ENCODE assay signal across 15 cellular contexts in genomic region chr16:9625122-9625521, GRCh38.
A peak's percentile ranks its signal among the peaks of the same experiment; 100 is the strongest.
DNase-seq lines count a peak whose midpoint lies in the region; TF ChIP-seq lines count a peak whose summit lies in the region.
"Had no signal": no experiment of that assay in that cellular context is flagged by ENCODE, and none has a peak within 500 bp of the region (broad histone marks: within the 10 kb centered on the region; RNA-seq: fewer than 3 reads in every experiment).

No MANE protein-coding gene starts in this region.

- intact Hi-C loops in breast epithelium (cut with DNase I; ENCODE audit: low total_unique reads), result loop anchor here (5.0 kb wide), 1 partner anchor 1148 kb away; no protein-coding TSS in a partner anchor

- DNase-seq in DMS79 (lab: John Stamatoyannopoulos, UW) (peak; percentile 4), DMS79 treated with DMSO at 0.1 percent for 48 hours (lab: John Stamatoyannopoulos, UW) (no peak), NCI-H2029 treated with DMSO at 0.1 percent for 48 hours (lab: John Stamatoyannopoulos, UW) (peak; percentile 35), left kidney (ENCODE audit: low read depth, low spot score) (peak; percentile 74), AG08395 (ENCODE audit: low spot score) (no peak), breast epithelium (ENCODE audit: low spot score in 2 of 2) (no peak), T-helper 2 cell (no peak)
- DNase-seq: 8988T; CD8-positive, alpha-beta T cell; DMS 273 treated with DMSO at 0.1 percent for 48 hours; DND-41; EL; H9 had no signal

- no peaks in the 10 kb centered on the region for H3K36me3 ChIP-seq in breast epithelium
- H3K36me3 ChIP-seq: BLaER1 treated with 17β-estradiol and CSF1 and Interleukin-3, amounts not matched to agents 10 nM and 100 nM had no signal

- no peaks in the 10 kb centered on the region for H3K4me1 ChIP-seq in breast epithelium
- H3K4me1 ChIP-seq: BLaER1 treated with 17β-estradiol and CSF1 and Interleukin-3, amounts not matched to agents 10 nM and 100 nM had no signal

- no peak overlapping the region for H3K27ac ChIP-seq in breast epithelium
- H3K27ac ChIP-seq: BLaER1 treated with 17β-estradiol and CSF1 and Interleukin-3, amounts not matched to agents 10 nM and 100 nM had no signal

- TF ChIP-seq CTCF in breast epithelium (IDR thresholded peaks at IDR 0.05), result no peak

- H3K4me3 ChIP-seq in breast epithelium, result no peak overlapping the region
- H3K4me3 ChIP-seq: BLaER1 treated with 17β-estradiol and CSF1 and Interleukin-3, amounts not matched to agents 10 nM and 100 nM; GM12878 had no signal

- peaks cover 0 to 5% of the 10 kb centered on the region in 2 donors for H3K9me3 ChIP-seq in breast epithelium
- H3K9me3 ChIP-seq: BLaER1 treated with 17β-estradiol and CSF1 and Interleukin-3, amounts not matched to agents 10 nM and 100 nM had no signal

- H3K27me3 ChIP-seq in breast epithelium, result no peaks in the 10 kb centered on the region
- H3K27me3 ChIP-seq: BLaER1 treated with 17β-estradiol and CSF1 and Interleukin-3, amounts not matched to agents 10 nM and 100 nM had no signal

- TF ChIP-seq POLR2A in breast epithelium (IDR thresholded peaks at IDR 0.05), result no peak

Comparison
In these comparisons a context has a peak if more than half of its experiments do, and no peak if none do; other contexts are left out.
1. DNase-seq: peak in DMS79 (single experiment), NCI-H2029 treated with DMSO at 0.1 percent for 48 hours (single experiment) and left kidney (single experiment); none in DMS79 treated with DMSO at 0.1 percent for 48 hours (single experiment), AG08395 (single experiment), breast epithelium (0 of 2) and T-helper 2 cell (0 of 5).